ENCODE assay signal across 16 cellular contexts in the genomic region with DNA sequence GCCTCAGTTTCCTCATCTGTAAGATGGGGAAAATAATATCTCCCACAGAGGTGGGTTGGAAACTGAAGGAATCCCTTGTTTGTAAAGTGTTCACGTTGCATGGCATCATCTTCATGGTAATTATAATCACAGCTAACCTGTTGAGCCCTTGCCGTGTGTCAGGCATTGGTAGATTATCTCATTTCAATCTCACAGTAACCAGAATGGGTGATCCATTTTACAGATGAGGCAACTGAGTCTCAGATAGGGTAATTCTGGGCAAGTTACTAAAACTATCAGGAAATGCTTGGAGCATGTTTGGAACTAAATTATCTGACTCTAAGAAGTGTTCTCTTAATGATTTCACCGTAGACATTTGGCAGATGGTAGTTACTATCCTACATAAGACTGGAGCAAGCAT.
DNase-seq lines count a peak whose midpoint lies in the region; ATAC-seq, FAIRE-seq and TF ChIP-seq lines count a peak whose summit lies in the region.
"Had no signal": no experiment of that assay in that cellular context is flagged by ENCODE, and none has a peak within 500 bp of the region (broad histone marks: within the 10 kb centered on the region; RNA-seq: fewer than 3 reads in every experiment).

No MANE protein-coding gene starts in this region.

- H3K79me1 ChIP-seq in H9 (ENCODE audit: insufficient read depth, low read depth, low read length, poor library complexity, severe bottlenecking), result peaks cover 5% of the 10 kb centered on the region

- no peaks in the 10 kb centered on the region for H3K36me3 ChIP-seq in K562 (ENCODE audit: control insufficient read depth, insufficient read depth, low read length)

- H3K27ac Mint-ChIP-seq in H9 (peak overlapping the region in 2 of 3 experiments; percentile 75 to 78; a peak in 3 of 7 replicates), glutamatergic neuron (ENCODE audit: unreplicated experiment) (peak overlapping the region; percentile 33), progenitor cell of endocrine pancreas (peak overlapping the region; percentile 82)
- no peak overlapping the region for H3K27ac Mint-ChIP-seq in activated CD8-positive, alpha-beta T cell treated with anti-CD3 and anti-CD28 coated beads, Interleukin-2, amount 10 ng/mL, durations not matched to agents 7 days and 5 days

- CTCF ChIA-PET in K562 (lab: Yijun Ruan, JAX; ENCODE audit: low intra/inter-chr PET ratio) (no interaction called here), RWPE1 (lab: Yijun Ruan, JAX) (no interaction called here)
- CTCF ChIA-PET in activated CD8-positive, alpha-beta T cell treated with anti-CD3 and anti-CD28 coated beads, Interleukin-2, amount 10 ng/mL, durations not matched to agents 7 days and 5 days (lab: Charles Lee), result no interaction called here

- H3K4me2 ChIP-seq in H9 (ENCODE audit: insufficient read depth, insufficient read length, low read length), result no peak overlapping the region
- no peak overlapping the region for H3K4me2 ChIP-seq in K562 (ENCODE audit: insufficient read depth, low read length)

- H4K5ac ChIP-seq in H9 (ENCODE audit: insufficient read length, low read depth, low read length), result no peak overlapping the region

- H2BK12ac ChIP-seq in H9 (ENCODE audit: insufficient read length, low read depth, low read length), result no peak overlapping the region

- H3K4me1 Mint-ChIP-seq in H9, result peaks cover 60% of the 10 kb centered on the region in 2 experiments
- peaks cover 32% of the 10 kb centered on the region for H3K4me1 Mint-ChIP-seq in glutamatergic neuron (ENCODE audit: low read depth, unreplicated experiment)
- peaks cover 46% of the 10 kb centered on the region for H3K4me1 Mint-ChIP-seq in progenitor cell of endocrine pancreas (ENCODE audit: low read depth)
- no peaks in the 10 kb centered on the region for H3K4me1 Mint-ChIP-seq in activated CD8-positive, alpha-beta T cell treated with anti-CD3 and anti-CD28 coated beads, Interleukin-2, amount 10 ng/mL, durations not matched to agents 7 days and 5 days (ENCODE audit: low read depth)
- H3K4me1 Mint-ChIP-seq: CD4-positive, alpha-beta memory T cell had no signal

- DNase-seq in H9 (no peak), K562 (ENCODE audit: extremely low read depth in 1 of 4, low spot score in 3 of 4) (no peak), glutamatergic neuron (no peak), progenitor cell of endocrine pancreas (ENCODE audit: low spot score, unreplicated experiment) (no peak), RWPE1 (ENCODE audit: low spot score) (no peak), GM19239 (ENCODE audit: insufficient read length, low spot score) (no peak), NCI-H1105 treated with DMSO at 0.1 percent for 48 hours (lab: John Stamatoyannopoulos, UW) (no peak)
- DNase-seq in activated CD8-positive, alpha-beta T cell treated with anti-CD3 and anti-CD28 coated beads, Interleukin-2, amount 10 ng/mL, durations not matched to agents 7 days and 5 days, result no peak
- DNase-seq: CD4-positive, alpha-beta memory T cell; COR-L47; DMS153; DND-41; GOT3 had no signal

- H3K4ac ChIP-seq in H9 (ENCODE audit: low read depth, low read length), result no peak overlapping the region

- H3K18ac ChIP-seq in H9 (ENCODE audit: insufficient read length, low read depth, low read length), result no peak overlapping the region

- H3K23me2 ChIP-seq in H9 (ENCODE audit: insufficient read length, low read depth, low read length, poor library complexity, severe bottlenecking), result peaks cover 2% of the 10 kb centered on the region

- H4K8ac ChIP-seq in H9 (replicated peaks; ENCODE audit: insufficient read length, low read depth, low read length), result no peak overlapping the region

- no peak for TF ChIP-seq POLR2A in K562 (conservative IDR thresholded peaks at IDR 0.05)

- H3K4me1 ChIP-seq in H9 (ENCODE audit: insufficient read depth, low read length), result peaks cover 25% of the 10 kb centered on the region
- H3K4me1 ChIP-seq in K562 (replicated peaks in 1 of 2; ENCODE audit: control insufficient read depth in 2 of 2, insufficient read depth in 2 of 2, low read length in 2 of 2), result no peaks in the 10 kb centered on the region

- no peak overlapping the region for H4K91ac ChIP-seq in H9 (ENCODE audit: insufficient read length, low read depth, low read length)

- POLR2A ChIA-PET in K562 (lab: Yijun Ruan, JAX), result no interaction called here
- POLR2A ChIA-PET in RWPE1 (lab: Yijun Ruan, JAX; ENCODE audit: low non-redundant PET), result no interaction called here
- POLR2A ChIA-PET in activated CD8-positive, alpha-beta T cell treated with anti-CD3 and anti-CD28 coated beads, Interleukin-2, amount 10 ng/mL, durations not matched to agents 7 days and 5 days (lab: Charles Lee), result no interaction called here

- no peak overlapping the region for H2BK5ac ChIP-seq in H9 (ENCODE audit: insufficient read length, low read length)

- no peak overlapping the region for H3K23ac ChIP-seq in H9 (ENCODE audit: insufficient read length, low read depth, low read length)

- H3K4me3 Mint-ChIP-seq in H9, result no peak overlapping the region
- no peak overlapping the region for H3K4me3 Mint-ChIP-seq in glutamatergic neuron (ENCODE audit: unreplicated experiment)
- H3K4me3 Mint-ChIP-seq in progenitor cell of endocrine pancreas (ENCODE audit: low read depth), result no peak overlapping the region
- no peak overlapping the region for H3K4me3 Mint-ChIP-seq in activated CD8-positive, alpha-beta T cell treated with anti-CD3 and anti-CD28 coated beads, Interleukin-2, amount 10 ng/mL, durations not matched to agents 7 days and 5 days
- H3K4me3 Mint-ChIP-seq: CD4-positive, alpha-beta memory T cell had no signal

- H3K56ac ChIP-seq in H9 (ENCODE audit: insufficient read length, low read depth, low read length), result no peak overlapping the region

- ATAC-seq in K562, result no peak
- no peak for ATAC-seq in activated CD8-positive, alpha-beta T cell treated with anti-CD3 and anti-CD28 coated beads, Interleukin-2, amount 10 ng/mL, durations not matched to agents 7 days and 5 days
- ATAC-seq: HCT116 had no signal

- H3K36me3 Mint-ChIP-seq in H9 (ENCODE audit: insufficient read depth in 1 of 3, low read depth in 3 of 3), result peaks cover 9 to 25% (median 12%) of the 10 kb centered on the region in 3 experiments; a peak in 6 of 7 replicates
- no peaks in the 10 kb centered on the region for H3K36me3 Mint-ChIP-seq in glutamatergic neuron (ENCODE audit: unreplicated experiment)
- no peaks in the 10 kb centered on the region for H3K36me3 Mint-ChIP-seq in progenitor cell of endocrine pancreas (ENCODE audit: insufficient read depth)
- no peaks in the 10 kb centered on the region for H3K36me3 Mint-ChIP-seq in activated CD8-positive, alpha-beta T cell treated with anti-CD3 and anti-CD28 coated beads, Interleukin-2, amount 10 ng/mL, durations not matched to agents 7 days and 5 days (ENCODE audit: low read depth)
- H3K36me3 Mint-ChIP-seq: CD4-positive, alpha-beta memory T cell had no signal

- no peak for TF ChIP-seq CTCF in H9 (conservative IDR thresholded peaks at IDR 0.05)
- TF ChIP-seq CTCF in K562 (IDR thresholded peaks at IDR 0.05 in 2 of 3, conservative IDR thresholded peaks at IDR 0.05 in 1 of 3; ENCODE audit: insufficient read depth in 2 of 3, low read depth in 1 of 3, low read length in 3 of 3), result no peak
- TF ChIP-seq CTCF in glutamatergic neuron (IDR thresholded peaks at IDR 0.05; ENCODE audit: partially characterized antibody, unreplicated experiment), result no peak
- TF ChIP-seq CTCF in progenitor cell of endocrine pancreas (IDR thresholded peaks at IDR 0.05; ENCODE audit: unreplicated experiment), result no peak
- TF ChIP-seq CTCF in RWPE1 (conservative IDR thresholded peaks at IDR 0.05; ENCODE audit: low read depth), result no peak

- WGBS in H9 (ENCODE audit: extremely low coverage, insufficient read length, low lambda C conversion rate), result no CpG with 5 or more reads among the region's 3 CpGs
- WGBS in K562 (ENCODE audit: insufficient coverage, low coverage, missing lambda C conversion rate), result 0% methylated on average over 3 of the region's 3 CpGs

- H2BK15ac ChIP-seq in H9 (ENCODE audit: low read depth, low read length), result no peak overlapping the region

- no peak overlapping the region for H3K9ac ChIP-seq in H9 (ENCODE audit: extremely low read depth, insufficient read length, low read length)
- H3K9ac ChIP-seq in K562 (ENCODE audit: insufficient read depth in 1 of 2, low read depth in 2 of 2, low read length in 2 of 2), result no peak overlapping the region

- H3K27ac ChIP-seq in H9 (ENCODE audit: insufficient read length, low read depth, low read length) (no peak overlapping the region), K562 (ENCODE audit: extremely low read depth, low read depth, low read length) (no peak overlapping the region), RWPE1 (no peak overlapping the region)

- FAIRE-seq in K562 (lab: Jason Lieb, UNC) (no peak), GM19239 (lab: Jason Lieb, UNC) (no peak)
- FAIRE-seq: G401.6, GM12892 had no signal

- H4K20me1 ChIP-seq in H9 (ENCODE audit: control insufficient read depth, insufficient read depth, insufficient read length), result no peaks in the 10 kb centered on the region
- H4K20me1 ChIP-seq in K562 (replicated peaks; ENCODE audit: control insufficient read depth, insufficient read depth, low read length), result no peaks in the 10 kb centered on the region

- no peak for TF ChIP-seq RAD21 in K562 (CRISPR knock-in tag; conservative IDR thresholded peaks at IDR 0.05 in 1 of 2, IDR thresholded peaks at IDR 0.05 in 1 of 2)

- H3K14ac ChIP-seq in H9 (ENCODE audit: insufficient read depth, low read length), result no peak overlapping the region

- no peak overlapping the region for H3K4me3 ChIP-seq in K562

- no peaks in the 10 kb centered on the region for H3K9me3 ChIP-seq in H9 (ENCODE audit: control insufficient read depth, low read depth, low read length)
- H3K9me3 ChIP-seq in K562 (replicated peaks; ENCODE audit: control insufficient read depth, insufficient read depth, low read depth, low read length), result no peaks in the 10 kb centered on the region

- H3K9me3 Mint-ChIP-seq in H9, result no peaks in the 10 kb centered on the region
- peaks cover 22% of the 10 kb centered on the region for H3K9me3 Mint-ChIP-seq in glutamatergic neuron (ENCODE audit: unreplicated experiment)
- H3K9me3 Mint-ChIP-seq in progenitor cell of endocrine pancreas (ENCODE audit: low read depth), result no peaks in the 10 kb centered on the region
- no peaks in the 10 kb centered on the region for H3K9me3 Mint-ChIP-seq in activated CD8-positive, alpha-beta T cell treated with anti-CD3 and anti-CD28 coated beads, Interleukin-2, amount 10 ng/mL, durations not matched to agents 7 days and 5 days (ENCODE audit: insufficient read depth)
- H3K9me3 Mint-ChIP-seq: CD4-positive, alpha-beta memory T cell had no signal

- H2AFZ ChIP-seq in H9 (ENCODE audit: low read length) (no peak overlapping the region), K562 (ENCODE audit: low read depth, low read length) (no peak overlapping the region)

- intact Hi-C loops in K562 (cut with micrococcal nuclease), result no loop called here

- no peak overlapping the region for H3T11ph ChIP-seq in H9 (ENCODE audit: low read length)

- no peak overlapping the region for H2BK120ac ChIP-seq in H9 (ENCODE audit: low read depth, low read length, poor library complexity, severe bottlenecking)

- H3K9me1 ChIP-seq in K562 (ENCODE audit: control insufficient read depth, insufficient read depth, low read length), result no peaks in the 10 kb centered on the region

- H2BK20ac ChIP-seq in H9 (ENCODE audit: low read depth, low read length, poor library complexity, severe bottlenecking), result no peak overlapping the region

- TF ChIP-seq EP300 in K562 (IDR thresholded peaks at IDR 0.05; ENCODE audit: low read length), result no peak

- H3K79me2 ChIP-seq in H9 (ENCODE audit: insufficient read depth, low read length) (peaks cover 2% of the 10 kb centered on the region; the same call in 1 of the 2 replicates), K562 (ENCODE audit: control insufficient read depth, insufficient read depth, low read length) (no peaks in the 10 kb centered on the region)

- no peak overlapping the region for H2AK5ac ChIP-seq in H9 (ENCODE audit: insufficient read length, low read length)

- in situ Hi-C loops in K562 (cut with MboI), result no loop called here

- BruUV-seq in K562 (replicated peaks; lab: Mats Ljungman, UMichigan), result no TSS peak

- H3K27me3 Mint-ChIP-seq in H9 (ENCODE audit: low read depth), result no peaks in the 10 kb centered on the region
- H3K27me3 Mint-ChIP-seq in glutamatergic neuron (ENCODE audit: unreplicated experiment), result peaks cover 9% of the 10 kb centered on the region
- no peaks in the 10 kb centered on the region for H3K27me3 Mint-ChIP-seq in progenitor cell of endocrine pancreas
- peaks cover 2% of the 10 kb centered on the region for H3K27me3 Mint-ChIP-seq in activated CD8-positive, alpha-beta T cell treated with anti-CD3 and anti-CD28 coated beads, Interleukin-2, amount 10 ng/mL, durations not matched to agents 7 days and 5 days (ENCODE audit: low read depth)

- H3K27me3 ChIP-seq in H9 (ENCODE audit: insufficient read depth, low read length) (no peaks in the 10 kb centered on the region), K562 (ENCODE audit: control insufficient read depth in 2 of 2, insufficient read depth in 2 of 2, low read length in 2 of 2) (no peaks in the 10 kb centered on the region; a peak in 2 of 5 replicates)
